In the genomic region with DNA sequence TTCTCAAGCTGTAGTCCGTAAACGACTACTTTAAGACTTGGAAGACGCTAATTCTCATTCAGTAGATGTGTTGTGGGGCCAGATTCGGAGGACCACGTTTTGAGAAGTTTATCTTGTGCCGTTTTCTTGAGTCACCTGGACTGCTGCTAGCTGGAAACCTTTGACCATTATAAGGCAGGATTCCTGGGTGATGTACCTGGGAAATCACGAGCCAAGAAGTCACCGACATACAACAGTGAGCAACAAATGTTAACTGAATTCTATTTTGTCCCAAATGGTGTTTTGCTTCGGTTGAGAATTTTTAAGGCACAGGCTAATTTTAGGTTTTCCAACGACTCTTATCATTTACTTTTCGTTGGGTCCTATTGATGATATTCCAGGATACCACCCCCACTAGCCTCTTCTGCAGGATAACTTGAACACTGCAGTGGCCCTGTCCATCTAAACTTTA, we compare ENCODE assay signal across 8 cellular contexts.
A peak's percentile ranks its signal among the peaks of the same experiment; 100 is the strongest.
DNase-seq lines count a peak whose midpoint lies in the region; ATAC-seq and TF ChIP-seq lines count a peak whose summit lies in the region.

No MANE protein-coding gene starts in this region.

- H2AFZ ChIP-seq in GM23248 = peak overlapping the region; percentile 92

- TF ChIP-seq CTCF in AG04450 (IDR thresholded peaks at IDR 0.05; ENCODE audit: low read depth, low read length) (no peak), colonic mucosa (IDR thresholded peaks at IDR 0.05) (no peak)

- POLR2A ChIA-PET in AG04450 (lab: Yijun Ruan, JAX) = interaction anchor here (0.6 to 6.4 kb wide), 16 partner anchors 13 to 240 kb away, joined by 3 to 69 read pairs (median 10); a partner anchor contains a TSS

- H3K9me2 ChIP-seq in GM23248 (ENCODE audit: insufficient read depth) = no peaks in the 10 kb centered on the region

- peak overlapping the region; percentile 84 for H3K27ac ChIP-seq in AG04450 (ENCODE audit: low read depth, low read length)
- peak overlapping the region; percentile 95 for H3K27ac ChIP-seq in GM23248
- peak overlapping the region; percentile 89 for H3K27ac ChIP-seq in colonic mucosa

- H3K9ac ChIP-seq in GM23248 (peak overlapping the region; percentile 87), colonic mucosa (ENCODE audit: low read depth in 2 of 2, low read length in 2 of 2) (peak overlapping the region; percentile 70 to 87), mucosa of stomach (ENCODE audit: low read length) (peak overlapping the region; percentile 59)

- peak overlapping the region; percentile 93 for H3K4me2 ChIP-seq in GM23248 (ENCODE audit: unreplicated experiment)

- no peak for ATAC-seq in GM18505 (IDR thresholded peaks at IDR 0.05; ENCODE audit: unreplicated experiment)

- H3K4me3 ChIP-seq in AG04450 (ENCODE audit: low read depth, low read length) = peak overlapping the region; percentile 65
- H3K4me3 ChIP-seq in GM23248 = peak overlapping the region; percentile 87
- H3K4me3 ChIP-seq in colonic mucosa = peak overlapping the region; percentile 37
- peak overlapping the region; percentile 1 for H3K4me3 ChIP-seq in mucosa of stomach (ENCODE audit: low read length)

- DNase-seq in AG04450 (ENCODE audit: low read depth, low spot score) (no peak), GM23248 (no peak), colonic mucosa (peak; percentile 46), GM19238 (ENCODE audit: insufficient read length, low spot score) (no peak), head of caudate nucleus (no peak)
- DNase-seq in activated CD4-positive, alpha-beta T cell treated with anti-CD3 and anti-CD28 coated beads, Interleukin-2, amount 50 U/mL, for 48 hours = no peak

- H3K9me3 ChIP-seq in AG04450 (ENCODE audit: control insufficient read depth, insufficient read depth, low read length) (no peaks in the 10 kb centered on the region), GM23248 (ENCODE audit: low read depth) (no peaks in the 10 kb centered on the region), colonic mucosa (no peaks in the 10 kb centered on the region), mucosa of stomach (ENCODE audit: control insufficient read depth, low read length) (no peaks in the 10 kb centered on the region)

- H3K27me3 ChIP-seq in AG04450 (ENCODE audit: control insufficient read depth, insufficient read depth, low read length) = no peaks in the 10 kb centered on the region
- H3K27me3 ChIP-seq in GM23248 (replicated peaks; ENCODE audit: insufficient read depth) = no peaks in the 10 kb centered on the region
- no peaks in the 10 kb centered on the region for H3K27me3 ChIP-seq in colonic mucosa
- peaks cover 13% of the 10 kb centered on the region for H3K27me3 ChIP-seq in mucosa of stomach (ENCODE audit: control insufficient read depth, insufficient read depth, low read length)

- no peaks in the 10 kb centered on the region for H4K20me1 ChIP-seq in GM23248 (ENCODE audit: insufficient read depth)

- peaks cover 57% of the 10 kb centered on the region for H3F3A ChIP-seq in GM23248 (ENCODE audit: insufficient read depth)

- in situ Hi-C loops in GM23248 (cut with MboI) = no loop called here

- TF ChIP-seq POLR2A in GM18505 (IDR thresholded peaks at IDR 0.05; ENCODE audit: borderline replicate concordance, extremely low read depth, insufficient read depth, insufficient read length) = no peak

- H3K4me1 ChIP-seq in GM23248 (ENCODE audit: insufficient read depth) (0 out of 2 replicates have a peak, but pooled peaks cover 4% of the 10 kb centered on the region), colonic mucosa (no peaks in the 10 kb centered on the region), mucosa of stomach (ENCODE audit: control insufficient read depth, insufficient read depth, low read length) (peaks cover 13% of the 10 kb centered on the region)

- intact Hi-C loops in colonic mucosa (cut with DNase I) (no loop called here), head of caudate nucleus (cut with DNase I) (loop anchor here (10.0 kb wide), 1 partner anchor 47 kb away; a partner anchor contains a TSS)

- 2 to 3% methylated on average over 11 of the region's 11 CpGs for WGBS in GM23248 (ENCODE audit: low coverage in 1 of 2, low lambda C conversion rate in 2 of 2, missing lambda C conversion rate in 2 of 2), 2 experiments

- H3K79me2 ChIP-seq in GM23248 (ENCODE audit: insufficient read depth) = no peaks in the 10 kb centered on the region

- CTCF ChIA-PET in AG04450 (lab: Charles Lee) = interaction anchor here (2.4 kb wide), 1 partner anchor 20 kb away, joined by 12 read pairs; a partner anchor contains a TSS

- H3K36me3 ChIP-seq in GM23248 (ENCODE audit: low read depth) (no peaks in the 10 kb centered on the region), colonic mucosa (no peaks in the 10 kb centered on the region), mucosa of stomach (ENCODE audit: control insufficient read depth, insufficient read depth, low read length) (no peaks in the 10 kb centered on the region)

Comparison
In these comparisons a context has a peak if more than half of its experiments do, and no peak if none do; other contexts are left out.
1. H3K4me3 ChIP-seq: peak in every context shown above with its lines; median percentile 87 in GM23248; 65 in AG04450; 37 in colonic mucosa; 1 in mucosa of stomach.